8 cellular contexts compared by ENCODE assay signal in the genomic region with DNA sequence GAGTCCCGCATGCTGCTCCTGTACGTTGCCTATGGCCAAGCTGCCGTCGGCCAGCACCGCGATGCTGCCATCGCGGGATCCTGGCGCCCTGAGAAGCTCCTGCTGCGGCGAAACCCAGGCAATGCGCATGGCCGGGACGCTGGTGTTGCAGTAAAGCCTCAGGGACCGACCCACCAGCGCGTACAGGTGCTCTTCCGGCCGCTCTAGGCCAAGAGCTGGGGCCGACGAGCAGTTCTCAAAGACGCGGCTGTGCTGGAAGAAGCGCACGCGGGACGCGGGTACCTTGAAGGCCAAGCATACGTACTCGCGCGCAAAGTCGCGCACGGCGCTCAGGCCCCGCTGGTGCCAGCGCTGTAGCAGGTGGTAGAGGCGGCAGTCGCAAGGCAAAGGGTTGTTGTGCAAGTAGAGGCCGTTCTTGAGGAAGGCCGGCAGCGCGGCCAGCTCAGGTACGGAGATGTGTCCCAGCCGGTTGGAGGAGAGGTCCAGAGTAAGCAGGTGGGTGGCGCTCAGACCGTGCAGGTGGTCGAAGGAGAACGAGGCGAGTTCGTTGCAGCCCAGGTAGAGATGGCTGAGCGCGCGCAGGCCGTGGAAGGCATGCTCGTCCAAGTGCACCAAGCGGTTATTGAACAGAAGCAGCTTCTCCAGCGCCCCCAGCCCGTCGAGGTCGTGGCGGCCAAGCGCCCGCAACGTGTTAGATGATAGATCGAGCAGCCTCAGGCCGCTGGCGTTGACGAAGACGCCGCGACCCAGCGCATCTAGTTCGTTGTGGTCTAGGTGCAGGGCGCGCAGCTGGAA. TPM values are rescaled to one million over a fixed set of nuclear protein-coding genes. Genes with fewer than 3 reads are reported as not detected.
DNase-seq lines count a peak whose midpoint lies in the region; ATAC-seq and TF ChIP-seq lines count a peak whose summit lies in the region.

No MANE protein-coding gene starts in this region.

- CTCF ChIA-PET in A673 (lab: Charles Lee) = interaction anchor here (0.6 kb wide), 1 partner anchor 118 kb away, joined by 4 read pairs; no protein-coding TSS in a partner anchor

- DNase-seq in A673 (ENCODE audit: low spot score) (no peak), chondrocyte (ENCODE audit: low spot score) (peak; percentile 92), A172 (ENCODE audit: low spot score) (no peak), dedifferentiated amniotic fluid mesenchymal stem cell (ENCODE audit: extremely low spot score) (no peak)
- DNase-seq in stimulated activated naive CD4-positive, alpha-beta T cell (lab: John Stamatoyannopoulos, UW) = no peak

- H3K4me1 ChIP-seq in A673 (ENCODE audit: insufficient read depth, low read length, poor library complexity, severe bottlenecking) = no peaks in the 10 kb centered on the region
- peaks cover 6% of the 10 kb centered on the region; the same call in 1 of the 2 replicates for H3K4me1 ChIP-seq in HUES64 (ENCODE audit: insufficient read depth, low read length)
- peaks cover 25% of the 10 kb centered on the region for H3K4me1 ChIP-seq in mononuclear cell (ENCODE audit: insufficient read depth, low read length)

- H3K27me3 Mint-ChIP-seq in chondrocyte (ENCODE audit: low read depth) = no peaks in the 10 kb centered on the region

- peaks cover 5% of the 10 kb centered on the region for H3K36me3 ChIP-seq in A673 (ENCODE audit: insufficient read depth, low read length, poor library complexity, severe bottlenecking)
- H3K36me3 ChIP-seq in HUES64 (ENCODE audit: insufficient read depth, low read length) = peaks cover 27% of the 10 kb centered on the region

- no peak overlapping the region for H3K27ac ChIP-seq in A673 (ENCODE audit: low read depth, low read length, poor library complexity, severe bottlenecking)
- peak overlapping the region; percentile 9; the same call in 1 of the 2 replicates for H3K27ac ChIP-seq in HUES64 (ENCODE audit: low read depth, low read length)

- peaks cover 40% of the 10 kb centered on the region for H3K4me1 Mint-ChIP-seq in chondrocyte (ENCODE audit: low read depth)

- peak overlapping the region; percentile 74 for H3K4me3 Mint-ChIP-seq in chondrocyte (ENCODE audit: unreplicated experiment)

- intact Hi-C loops in A673 (cut with micrococcal nuclease; ENCODE audit: unreplicated experiment) = loop anchor here (5.0 kb wide), 1 partner anchor 189 kb away; no protein-coding TSS in a partner anchor

- no peak overlapping the region for H3K27ac Mint-ChIP-seq in chondrocyte (ENCODE audit: unreplicated experiment)

- no peaks in the 10 kb centered on the region for H3K36me3 Mint-ChIP-seq in chondrocyte (ENCODE audit: low read depth)

- BruUV-seq in A673 (replicated peaks; lab: Mats Ljungman, UMichigan) = no TSS peak

- TF ChIP-seq CTCF in A673 (conservative IDR thresholded peaks at IDR 0.05; ENCODE audit: low read depth, low read length) = no peak
- TF ChIP-seq CTCF in chondrocyte (IDR thresholded peaks at IDR 0.05) = no peak

- H3K27me3 ChIP-seq in A673 (replicated peaks; ENCODE audit: insufficient read depth, low read depth, low read length, poor library complexity) (no peaks in the 10 kb centered on the region), HUES64 (ENCODE audit: insufficient read depth, low read length) (no peaks in the 10 kb centered on the region), mononuclear cell (ENCODE audit: insufficient read depth, low read length) (no peaks in the 10 kb centered on the region)

- H3K9me3 Mint-ChIP-seq in chondrocyte (ENCODE audit: low read depth) = no peaks in the 10 kb centered on the region

- H3K4me3 ChIP-seq in A673 (ENCODE audit: low read depth, low read length, poor library complexity, severe bottlenecking) = peak overlapping the region; percentile 38
- peak overlapping the region; percentile 67 for H3K4me3 ChIP-seq in HUES64 (ENCODE audit: low read length)
- H3K4me3 ChIP-seq in mononuclear cell (ENCODE audit: low read length) = peak overlapping the region; percentile 49

- H3K9ac ChIP-seq in HUES64 (ENCODE audit: low read depth, low read length) = peak overlapping the region; percentile 83

- POLR2A ChIA-PET in A673 (lab: Charles Lee; ENCODE audit: low non-redundant PET) = no interaction called here

- no peak for ATAC-seq in HG02588 (IDR thresholded peaks at IDR 0.05; ENCODE audit: unreplicated experiment)

- 72% methylated on average over 77 of the region's 77 CpGs for WGBS in HUES64

- H3K9me3 ChIP-seq in A673 (ENCODE audit: low read depth, low read length, poor library complexity, severe bottlenecking) (no peaks in the 10 kb centered on the region), HUES64 (ENCODE audit: insufficient read depth, low read depth, low read length) (no peaks in the 10 kb centered on the region), mononuclear cell (ENCODE audit: low read depth, low read length) (no peaks in the 10 kb centered on the region)

RNA-seq across cellular contexts. Expression of gene AMIGO3, which starts 0.9 kb away (rescaled TPM):
- total RNA-seq in A673 (2021) (0.28 TPM in 1 of 2 replicates, not detected in the other), chondrocyte (0.27 to 0.35 TPM in 2 of 3 replicates, not detected in the other), mononuclear cell (3.8 TPM)
- 1.9 TPM for polyA plus RNA-seq in HUES64 (2013, experiment 1 of 2)
- polyA plus RNA-seq in HUES64 (2013, experiment 2 of 2) = 3.0 TPM
- total RNA-seq in A172 (2014; rRNA removed; shearing (Covaris generic)) = 0.41 and 1.0 TPM in 2 replicates

RNA-seq across cellular contexts. Expression of gene GMPPB, which starts 5.1 kb away (rescaled TPM):
- total RNA-seq in A673 (2021) = 15.2 and 16.6 TPM in 2 replicates
- polyA plus RNA-seq in HUES64 (2013, experiment 1 of 2) = 20.6 TPM
- polyA plus RNA-seq in HUES64 (2013, experiment 2 of 2) = 17.6 TPM
- total RNA-seq in chondrocyte = 27.6 to 50.2 TPM (median 28.4 TPM) in 3 replicates
- total RNA-seq in mononuclear cell = 13.3 TPM
- 25.6 and 27.3 TPM in 2 replicates for total RNA-seq in A172 (2014; rRNA removed; shearing (Covaris generic))

RNA-seq across cellular contexts. Expression of gene RNF123, which starts 29.3 kb away (rescaled TPM):
- total RNA-seq in A673 (2021) = 31.0 and 31.5 TPM in 2 replicates
- polyA plus RNA-seq in HUES64 (2013, experiment 1 of 2) = 23.0 TPM
- polyA plus RNA-seq in HUES64 (2013, experiment 2 of 2) = 26.9 TPM
- total RNA-seq in chondrocyte = 40.1 to 46.2 TPM (median 41.4 TPM) in 3 replicates
- total RNA-seq in mononuclear cell = 6.2 TPM
- 17.3 and 55.0 TPM in 2 replicates for total RNA-seq in A172 (2014; rRNA removed; shearing (Covaris generic))

RNA-seq across cellular contexts. Expression of gene MST1, which starts 29.3 kb away (rescaled TPM):
- total RNA-seq in A673 (2021) (3.7 and 4.5 TPM in 2 replicates), chondrocyte (17.6 to 24.4 TPM (median 19.1 TPM) in 3 replicates), mononuclear cell (2.1 TPM)
- polyA plus RNA-seq in HUES64 (2013, experiment 1 of 2) = 5.4 TPM
- polyA plus RNA-seq in HUES64 (2013, experiment 2 of 2) = 5.4 TPM
- 0.72 and 2.0 TPM in 2 replicates for total RNA-seq in A172 (2014; rRNA removed; shearing (Covaris generic))

RNA-seq across cellular contexts. Expression of gene APEH, which starts 44.5 kb away (rescaled TPM):
- 64.9 and 67.4 TPM in 2 replicates for total RNA-seq in A673 (2021)
- polyA plus RNA-seq in HUES64 (2013, experiment 1 of 2) = 106 TPM
- 112 TPM for polyA plus RNA-seq in HUES64 (2013, experiment 2 of 2)
- 64.5 to 72.0 TPM (median 69.8 TPM) in 3 replicates for total RNA-seq in chondrocyte
- total RNA-seq in mononuclear cell = 30.7 TPM
- total RNA-seq in A172 (2014; rRNA removed; shearing (Covaris generic)) = 120 and 144 TPM in 2 replicates
